In genomic region chr20:63696628-63697356, GRCh38 we compare ENCODE assay signal across 1 cellular context.
TF ChIP-seq lines count a peak whose summit lies in the region.

Gene TNFRSF6B, plus strand, starts transcription at chr20:63696652. Its CDS starts 116 bp downstream, at chr20:63696768.

TF ChIP-seq in HepG2, 621 proteins besides CTCF, POLR2A, EP300 and RAD21 (continued from another document and continues in another):
- TF ChIP-seq ELK4 (CRISPR knock-in tag; IDR thresholded peaks at IDR 0.05; ENCODE audit: borderline replicate concordance) (no peak), ZNF414 (CRISPR knock-in tag; IDR thresholded peaks at IDR 0.05) (peak; percentile 65), ADNP (CRISPR knock-in tag; IDR thresholded peaks at IDR 0.05) (no peak), RFX3 (CRISPR knock-in tag; IDR thresholded peaks at IDR 0.05) (no peak), REXO4 (CRISPR knock-in tag; IDR thresholded peaks at IDR 0.05; ENCODE audit: borderline replicate concordance) (no peak; the same call in 1 of the 2 replicates), ZNF580 (CRISPR knock-in tag; IDR thresholded peaks at IDR 0.05; ENCODE audit: borderline replicate concordance, low read depth) (no peak), E2F1 (CRISPR knock-in tag; IDR thresholded peaks at IDR 0.05) (no peak), ZNF672 (CRISPR knock-in tag; IDR thresholded peaks at IDR 0.05) (no peak), ZNF264 (CRISPR knock-in tag; IDR thresholded peaks at IDR 0.05) (no peak), THAP7 (CRISPR knock-in tag; IDR thresholded peaks at IDR 0.05) (no peak), ZNF790 (CRISPR knock-in tag; IDR thresholded peaks at IDR 0.05; ENCODE audit: borderline replicate concordance) (no peak), ZNF792 (CRISPR knock-in tag; IDR thresholded peaks at IDR 0.05) (no peak), LRRFIP1 (CRISPR knock-in tag; conservative IDR thresholded peaks at IDR 0.05) (no peak), ZNF737 (CRISPR knock-in tag; IDR thresholded peaks at IDR 0.05; ENCODE audit: borderline replicate concordance) (peak; percentile 24; the same call in 1 of the 2 replicates), STAT5B (CRISPR knock-in tag; IDR thresholded peaks at IDR 0.05) (no peak), GLI4 (CRISPR knock-in tag; IDR thresholded peaks at IDR 0.05; ENCODE audit: borderline replicate concordance) (no peak), KLF15 (CRISPR knock-in tag; IDR thresholded peaks at IDR 0.05; ENCODE audit: borderline replicate concordance) (no peak), ZNF33B (CRISPR knock-in tag; IDR thresholded peaks at IDR 0.05) (no peak), ZNF556 (CRISPR knock-in tag; IDR thresholded peaks at IDR 0.05; ENCODE audit: borderline replicate concordance) (no peak), JUNB (CRISPR knock-in tag; IDR thresholded peaks at IDR 0.05; ENCODE audit: borderline replicate concordance) (no peak), MIER2 (CRISPR knock-in tag; IDR thresholded peaks at IDR 0.05) (peak; percentile 40; the same call in 1 of the 2 replicates), ZFY (CRISPR knock-in tag; IDR thresholded peaks at IDR 0.05) (no peak), MIER3 (CRISPR knock-in tag; IDR thresholded peaks at IDR 0.05; ENCODE audit: borderline replicate concordance) (no peak), RELA (CRISPR knock-in tag; IDR thresholded peaks at IDR 0.05) (no peak), ATF1 (CRISPR knock-in tag; IDR thresholded peaks at IDR 0.05) (no peak), ZNF616 (CRISPR knock-in tag; IDR thresholded peaks at IDR 0.05; ENCODE audit: low read depth) (no peak), NONO (IDR thresholded peaks at IDR 0.05) (no peak), NONO (CRISPR knock-in tag; conservative IDR thresholded peaks at IDR 0.05) (peak; percentile 80), NFE2L2 (IDR thresholded peaks at IDR 0.05; ENCODE audit: low read length) (no peak), KMT2B (CRISPR knock-in tag; IDR thresholded peaks at IDR 0.05) (no peak), ZNF205 (CRISPR knock-in tag; IDR thresholded peaks at IDR 0.05) (peak; percentile 20; the same call in 1 of the 2 replicates), ZFP36 (IDR thresholded peaks at IDR 0.05; ENCODE audit: borderline replicate concordance, low read depth, low read length, partially characterized antibody) (no peak), ZNF235 (CRISPR knock-in tag; IDR thresholded peaks at IDR 0.05; ENCODE audit: borderline replicate concordance) (no peak), ZNF772 (CRISPR knock-in tag; IDR thresholded peaks at IDR 0.05) (peak; percentile 89; the same call in 1 of the 2 replicates), SNRNP70 (IDR thresholded peaks at IDR 0.05; ENCODE audit: low read depth, low read length) (no peak), RBFOX2 (IDR thresholded peaks at IDR 0.05; ENCODE audit: low read depth, low read length) (peak; percentile 64; the same call in 1 of the 2 replicates), ZNF550 (CRISPR knock-in tag; IDR thresholded peaks at IDR 0.05; ENCODE audit: borderline replicate concordance) (0 out of 2 replicates have a peak, but pooled peaks have one; percentile 65), SALL1 (CRISPR knock-in tag; IDR thresholded peaks at IDR 0.05) (peak; percentile 55; the same call in 1 of the 2 replicates), ZNF746 (CRISPR knock-in tag; IDR thresholded peaks at IDR 0.05) (no peak), TBL1XR1 (IDR thresholded peaks at IDR 0.05; ENCODE audit: borderline replicate concordance, low read length, partially characterized antibody) (no peak), ZNF512B (CRISPR knock-in tag; IDR thresholded peaks at IDR 0.05; ENCODE audit: borderline replicate concordance) (peak; percentile 50; the same call in 1 of the 2 replicates), HIVEP1 (CRISPR knock-in tag; IDR thresholded peaks at IDR 0.05) (no peak), HOXA9 (CRISPR knock-in tag; IDR thresholded peaks at IDR 0.05; ENCODE audit: borderline replicate concordance) (no peak), ZMYM3 (CRISPR knock-in tag; IDR thresholded peaks at IDR 0.05) (no peak), BCLAF1 (IDR thresholded peaks at IDR 0.05) (no peak), ZNF296 (CRISPR knock-in tag; conservative IDR thresholded peaks at IDR 0.05) (no peak), HOMEZ (CRISPR knock-in tag; IDR thresholded peaks at IDR 0.05; ENCODE audit: low read depth) (no peak), RNF219 (CRISPR knock-in tag; IDR thresholded peaks at IDR 0.05) (no peak), BCL6 (CRISPR knock-in tag; IDR thresholded peaks at IDR 0.05) (peak; percentile 5; the same call in 1 of the 2 replicates), ZNF749 (CRISPR knock-in tag; IDR thresholded peaks at IDR 0.05; ENCODE audit: borderline replicate concordance) (peak; percentile 1), RARA (CRISPR knock-in tag; IDR thresholded peaks at IDR 0.05) (0 out of 2 replicates have a peak, but pooled peaks have one; percentile 51), ZNF569 (CRISPR knock-in tag; IDR thresholded peaks at IDR 0.05; ENCODE audit: borderline replicate concordance) (no peak), ARNT2 (CRISPR knock-in tag; IDR thresholded peaks at IDR 0.05; ENCODE audit: low read depth) (no peak), ZNF562 (CRISPR knock-in tag; IDR thresholded peaks at IDR 0.05; ENCODE audit: borderline replicate concordance) (no peak), PHF20 (CRISPR knock-in tag; IDR thresholded peaks at IDR 0.05) (no peak), NCOA5 (CRISPR knock-in tag; IDR thresholded peaks at IDR 0.05) (no peak; the same call in 1 of the 2 replicates), REPIN1 (CRISPR knock-in tag; IDR thresholded peaks at IDR 0.05; ENCODE audit: borderline replicate concordance, low read depth) (no peak), ZNF207 (IDR thresholded peaks at IDR 0.05; ENCODE audit: borderline replicate concordance) (no peak)
